Comparison of ENCODE assay signal across 1 cellular context in the genomic region with DNA sequence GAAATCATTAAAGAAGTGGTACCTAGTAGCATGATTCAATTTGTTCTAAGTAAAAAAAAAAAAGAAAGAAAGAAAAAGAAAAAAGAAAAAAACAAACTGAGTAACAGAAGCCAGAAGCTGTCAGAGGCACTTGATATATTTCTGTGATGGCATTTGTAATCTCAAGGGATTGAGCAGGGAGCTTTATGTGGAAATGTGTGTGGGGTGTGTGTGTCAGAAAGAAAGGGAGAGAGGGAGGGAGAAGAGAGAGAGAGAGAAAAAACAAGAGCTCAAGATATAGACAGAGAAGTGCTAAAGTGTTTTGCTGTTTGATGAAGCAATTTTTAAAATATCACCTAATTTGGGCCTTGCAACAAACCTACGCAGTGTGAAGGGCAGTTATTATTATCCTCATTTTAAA.
TF ChIP-seq lines count a peak whose summit lies in the region.

No MANE protein-coding gene starts in this region.

TF ChIP-seq in SK-N-SH, 30 proteins besides CTCF, POLR2A, EP300 and RAD21 (continued from another document):
- TF ChIP-seq USF1 (IDR thresholded peaks at IDR 0.05; ENCODE audit: borderline replicate concordance, low read depth) (no peak), MEF2A (IDR thresholded peaks at IDR 0.05; ENCODE audit: borderline replicate concordance, low read depth) (no peak), FOXM1 (IDR thresholded peaks at IDR 0.05; ENCODE audit: low read depth) (no peak)
